Comparison of ENCODE assay signal across 17 cellular contexts in the genomic region with DNA sequence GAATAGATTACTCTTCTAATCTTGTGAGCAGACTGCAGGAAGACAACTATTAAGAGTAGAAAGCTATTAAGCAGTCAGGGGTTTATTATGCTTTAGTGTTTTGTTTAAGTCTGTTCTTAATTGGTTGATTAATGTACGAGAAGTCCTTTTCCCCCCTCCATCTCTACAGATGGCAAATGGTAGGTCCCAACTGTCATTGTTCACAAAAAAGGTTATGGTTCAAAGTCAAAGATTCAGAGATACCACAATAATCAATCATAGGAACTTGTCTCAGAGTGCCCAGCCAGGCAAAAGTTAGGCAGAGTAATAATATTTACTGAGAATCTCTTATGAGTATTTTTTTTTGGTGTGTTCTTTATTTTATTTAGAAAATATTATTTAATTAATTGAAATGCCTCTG.
"Had no signal": no experiment of that assay in that cellular context is flagged by ENCODE, and none has a peak within 500 bp of the region (broad histone marks: within the 10 kb centered on the region; RNA-seq: fewer than 3 reads in every experiment).

No MANE protein-coding gene starts in this region.

- FAIRE-seq: endothelial cell of umbilical vein had no signal

- H3K4me3 ChIP-seq: breast epithelium, psoas muscle, spleen, testis, upper lobe of left lung had no signal

- H3K27ac ChIP-seq: breast epithelium, psoas muscle, testis, upper lobe of left lung had no signal

- DNase-seq: activated CD4-positive, alpha-beta T cell treated with anti-CD3 and anti-CD28 coated beads for 4 hours; activated CD8-positive, alpha-beta memory T cell treated with anti-CD3 and anti-CD28 coated beads, Interleukin-2, amount 50 U/mL, for 4 hours; activated CD8-positive, alpha-beta T cell treated with anti-CD3 and anti-CD28 coated beads, Interleukin-2, amount 10 ng/mL, durations not matched to agents 7 days and 5 days; activated gamma-delta T cell treated with Interleukin-2 at 50 U/mL for 16 hours; activated naive CD8-positive, alpha-beta T cell treated with anti-CD3 and anti-CD28 coated beads for 36 hours; activated T-cell treated with anti-CD3 and anti-CD28 coated beads, Interleukin-2, amount 50 U/mL, for 72 hours; cerebellar nuclear complex; effector CD8-positive, alpha-beta T cell; foreskin fibroblast; hypothalamus; psoas muscle; spleen; testis; upper lobe of left lung had no signal

- H3K36me3 ChIP-seq: breast epithelium, spleen, upper lobe of left lung had no signal

- H3K4me1 ChIP-seq: breast epithelium had no signal

- H3K27me3 ChIP-seq: breast epithelium, spleen, testis, upper lobe of left lung had no signal

- ATAC-seq: activated CD8-positive, alpha-beta T cell treated with anti-CD3 and anti-CD28 coated beads, Interleukin-2, amount 10 ng/mL, durations not matched to agents 7 days and 5 days; activated T-cell treated with anti-CD3 and anti-CD28 coated beads, Interleukin-2, amount 50 U/mL, for 72 hours; psoas muscle; sciatic nerve had no signal

- H3K9me3 ChIP-seq: breast epithelium, psoas muscle, testis, upper lobe of left lung had no signal
